In the genomic region with DNA sequence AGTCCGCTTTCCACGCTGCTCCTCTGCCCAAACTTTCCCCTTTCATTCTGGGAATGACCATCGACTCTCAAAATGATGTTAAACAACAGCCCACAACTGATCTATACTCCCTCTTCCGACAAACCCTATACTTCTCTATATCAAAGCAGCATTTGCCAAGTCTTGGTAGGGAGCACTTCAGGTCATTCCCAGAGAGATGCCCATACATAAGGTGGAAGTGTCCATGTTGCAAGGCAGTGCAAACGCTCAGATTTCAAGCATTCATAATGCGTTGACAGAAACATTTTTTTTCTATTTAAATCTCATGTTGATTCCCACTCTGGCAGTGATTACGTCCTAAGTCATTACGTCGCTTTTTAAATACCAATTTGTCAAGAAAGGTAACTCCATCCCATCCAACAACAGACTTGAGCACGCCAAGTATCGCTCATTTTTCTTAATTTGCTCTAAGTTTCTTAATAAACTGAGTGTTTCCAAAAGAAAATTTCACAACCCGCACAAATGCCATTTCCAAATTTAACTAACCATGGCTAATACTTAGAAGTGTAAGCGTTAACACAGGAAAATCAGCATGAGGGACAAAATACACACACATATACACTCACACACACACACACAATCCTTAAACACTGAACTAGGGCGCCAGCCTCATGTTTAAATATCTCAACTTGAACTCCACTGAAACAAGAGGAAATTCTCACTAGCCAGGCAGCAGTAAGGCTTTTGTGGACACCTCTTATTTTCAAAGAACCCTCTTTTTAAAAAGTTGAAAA, we compare ENCODE assay signal across 1 cellular context.
A peak's percentile ranks its signal among the peaks of the same experiment; 100 is the strongest.
TF ChIP-seq lines count a peak whose summit lies in the region.

No MANE protein-coding gene starts in this region.

TF ChIP-seq in HEK293, 187 proteins besides CTCF, POLR2A, EP300 and RAD21 (continued from another document):
- TF ChIP-seq INSM2 (tag by site-specific recombination; IDR thresholded peaks at IDR 0.05) (peak; percentile 16; the same call in 1 of the 2 replicates), ZNF670 (tag by site-specific recombination; IDR thresholded peaks at IDR 0.05; ENCODE audit: low read depth) (no peak), ZNF394 (tag by site-specific recombination; IDR thresholded peaks at IDR 0.05; ENCODE audit: borderline replicate concordance) (0 out of 2 replicates have a peak, but pooled peaks have one; percentile 16), ZIC2 (tag by site-specific recombination; IDR thresholded peaks at IDR 0.05) (no peak), ZNF335 (tag by site-specific recombination; conservative IDR thresholded peaks at IDR 0.05) (peak; percentile 64), ZNF600 (tag by site-specific recombination; IDR thresholded peaks at IDR 0.05) (peak; percentile 39; the same call in 1 of the 2 replicates), ZNF560 (tag by site-specific recombination; IDR thresholded peaks at IDR 0.05; ENCODE audit: borderline replicate concordance) (no peak), ZNF501 (tag by site-specific recombination; IDR thresholded peaks at IDR 0.05) (peak; percentile 27; the same call in 1 of the 2 replicates), ATF2 (tag by site-specific recombination; IDR thresholded peaks at IDR 0.05; ENCODE audit: low read depth) (peak; percentile 57; the same call in 1 of the 2 replicates), ZNF660 (tag by site-specific recombination; IDR thresholded peaks at IDR 0.05) (0 out of 2 replicates have a peak, but pooled peaks have one; percentile 39), PRDM1 (tag by site-specific recombination; IDR thresholded peaks at IDR 0.05) (0 out of 2 replicates have a peak, but pooled peaks have one; percentile 16), EGR2 (tag by site-specific recombination; IDR thresholded peaks at IDR 0.05; ENCODE audit: low read depth) (no peak)
- TF ChIP-seq, protein P1, sequence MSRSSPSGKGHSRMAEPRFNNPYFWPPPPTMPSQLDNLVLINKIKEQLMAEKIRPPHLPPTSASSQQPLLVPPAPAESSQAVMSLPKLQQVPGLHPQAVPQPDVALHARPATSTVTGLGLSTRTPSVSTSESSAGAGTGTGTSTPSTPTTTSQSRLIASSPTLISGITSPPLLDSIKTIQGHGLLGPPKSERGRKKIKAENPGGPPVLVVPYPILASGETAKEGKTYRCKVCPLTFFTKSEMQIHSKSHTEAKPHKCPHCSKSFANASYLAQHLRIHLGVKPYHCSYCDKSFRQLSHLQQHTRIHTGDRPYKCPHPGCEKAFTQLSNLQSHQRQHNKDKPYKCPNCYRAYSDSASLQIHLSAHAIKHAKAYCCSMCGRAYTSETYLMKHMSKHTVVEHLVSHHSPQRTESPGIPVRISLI (tag by site-specific recombination; IDR thresholded peaks at IDR 0.05): 0 out of 2 replicates have a peak, but pooled peaks have one; percentile 23
- TF ChIP-seq, protein P2, sequence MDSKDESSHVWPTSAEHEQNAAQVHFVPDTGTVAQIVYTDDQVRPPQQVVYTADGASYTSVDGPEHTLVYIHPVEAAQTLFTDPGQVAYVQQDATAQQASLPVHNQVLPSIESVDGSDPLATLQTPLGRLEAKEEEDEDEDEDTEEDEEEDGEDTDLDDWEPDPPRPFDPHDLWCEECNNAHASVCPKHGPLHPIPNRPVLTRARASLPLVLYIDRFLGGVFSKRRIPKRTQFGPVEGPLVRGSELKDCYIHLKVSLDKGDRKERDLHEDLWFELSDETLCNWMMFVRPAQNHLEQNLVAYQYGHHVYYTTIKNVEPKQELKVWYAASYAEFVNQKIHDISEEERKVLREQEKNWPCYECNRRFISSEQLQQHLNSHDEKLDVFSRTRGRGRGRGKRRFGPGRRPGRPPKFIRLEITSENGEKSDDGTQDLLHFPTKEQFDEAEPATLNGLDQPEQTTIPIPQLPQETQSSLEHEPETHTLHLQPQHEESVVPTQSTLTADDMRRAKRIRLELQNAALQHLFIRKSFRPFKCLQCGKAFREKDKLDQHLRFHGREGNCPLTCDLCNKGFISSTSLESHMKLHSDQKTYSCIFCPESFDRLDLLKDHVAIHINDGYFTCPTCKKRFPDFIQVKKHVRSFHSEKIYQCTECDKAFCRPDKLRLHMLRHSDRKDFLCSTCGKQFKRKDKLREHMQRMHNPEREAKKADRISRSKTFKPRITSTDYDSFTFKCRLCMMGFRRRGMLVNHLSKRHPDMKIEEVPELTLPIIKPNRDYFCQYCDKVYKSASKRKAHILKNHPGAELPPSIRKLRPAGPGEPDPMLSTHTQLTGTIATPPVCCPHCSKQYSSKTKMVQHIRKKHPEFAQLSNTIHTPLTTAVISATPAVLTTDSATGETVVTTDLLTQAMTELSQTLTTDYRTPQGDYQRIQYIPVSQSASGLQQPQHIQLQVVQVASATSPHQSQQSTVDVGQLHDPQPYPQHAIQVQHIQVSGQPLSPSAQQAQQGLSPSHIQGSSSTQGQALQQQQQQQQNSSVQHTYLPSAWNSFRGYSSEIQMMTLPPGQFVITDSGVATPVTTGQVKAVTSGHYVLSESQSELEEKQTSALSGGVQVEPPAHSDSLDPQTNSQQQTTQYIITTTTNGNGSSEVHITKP (tag by site-specific recombination; IDR thresholded peaks at IDR 0.05): peak; percentile 49; the same call in 1 of the 2 replicates
